In genomic region chr6:152220785-152221184, GRCh38 we compare ENCODE assay signal across 17 cellular contexts.
"Had no signal": no experiment of that assay in that cellular context is flagged by ENCODE, and none has a peak within 500 bp of the region (broad histone marks: within the 10 kb centered on the region; RNA-seq: fewer than 3 reads in every experiment).

No MANE protein-coding gene starts in this region.

- DNase-seq: activated CD8-positive, alpha-beta memory T cell treated with anti-CD3 and anti-CD28 coated beads, Interleukin-2, amount 50 U/mL, for 48 hours; activated CD8-positive, alpha-beta T cell treated with anti-CD3 and anti-CD28 coated beads for 36 hours; activated naive CD4-positive, alpha-beta T cell treated with anti-CD3 and anti-CD28 coated beads, Interleukin-2, amount 50 U/mL, for 16 hours; adrenal gland; central memory CD4-positive, alpha-beta T cell; effector memory CD4-positive, alpha-beta T cell; gastrocnemius medialis; hypothalamus; kidney glomerular epithelial cell; naive B cell; pancreas; stimulated activated CD4-positive, alpha-beta T cell treated with anti-CD3 and anti-CD28 coated beads, Interleukin-15, amount 100 ng/mL, for 24 hours; stimulated activated CD4-positive, alpha-beta T cell treated with anti-CD3 and anti-CD28 coated beads, Interleukin-4, amount 100 ng/mL, for 24 hours; SW 1271 had no signal

- H3K4me1 Mint-ChIP-seq: naive B cell had no signal

- H3K27ac ChIP-seq: adrenal gland, epithelial cell of prostate, gastrocnemius medialis, pancreas had no signal

- H3K27me3 Mint-ChIP-seq: activated CD8-positive, alpha-beta T cell treated with anti-CD3 and anti-CD28 coated beads for 36 hours; naive B cell; stimulated activated naive CD8-positive, alpha-beta T cell treated with anti-CD3 and anti-CD28 coated beads, Interleukin-15, Interleukin-2, amounts not matched to agents 100 ng/mL and 50 ng/mL, for 24 hours had no signal

- H3K4me3 Mint-ChIP-seq: activated CD8-positive, alpha-beta T cell treated with anti-CD3 and anti-CD28 coated beads for 36 hours; activated T-helper 1 cell treated with anti-CD3 and anti-CD28 coated beads, Interleukin-12 subunit alpha, Interleukin-12 subunit beta, Interleukin-2, Interleukin-4 antibody, amounts not matched to agents 30 ng/mL and 10 ng/mL and 1 ng/mL, durations not matched to agents 14 hours and 24 hours and 36 hours; naive B cell; stimulated activated naive CD8-positive, alpha-beta T cell treated with anti-CD3 and anti-CD28 coated beads, Interleukin-15, Interleukin-2, amounts not matched to agents 100 ng/mL and 50 ng/mL, for 24 hours had no signal

- H3K4me3 ChIP-seq: adrenal gland, gastrocnemius medialis, pancreas had no signal

- ATAC-seq: activated CD8-positive, alpha-beta T cell treated with anti-CD3 and anti-CD28 coated beads for 36 hours; gastrocnemius medialis; pancreas had no signal

- H3K9me3 ChIP-seq: gastrocnemius medialis had no signal

- H3K4me1 ChIP-seq: adrenal gland, pancreas had no signal

- H3K27ac Mint-ChIP-seq: activated CD8-positive, alpha-beta T cell treated with anti-CD3 and anti-CD28 coated beads for 36 hours; activated T-helper 1 cell treated with anti-CD3 and anti-CD28 coated beads, Interleukin-12 subunit alpha, Interleukin-12 subunit beta, Interleukin-2, Interleukin-4 antibody, amounts not matched to agents 30 ng/mL and 10 ng/mL and 1 ng/mL, durations not matched to agents 14 hours and 24 hours and 36 hours; stimulated activated naive CD8-positive, alpha-beta T cell treated with anti-CD3 and anti-CD28 coated beads, Interleukin-15, Interleukin-2, amounts not matched to agents 100 ng/mL and 50 ng/mL, for 24 hours had no signal

- H3K27me3 ChIP-seq: adrenal gland, gastrocnemius medialis, pancreas had no signal
